Comparison of ENCODE assay signal across 21 cellular contexts in the genomic region with DNA sequence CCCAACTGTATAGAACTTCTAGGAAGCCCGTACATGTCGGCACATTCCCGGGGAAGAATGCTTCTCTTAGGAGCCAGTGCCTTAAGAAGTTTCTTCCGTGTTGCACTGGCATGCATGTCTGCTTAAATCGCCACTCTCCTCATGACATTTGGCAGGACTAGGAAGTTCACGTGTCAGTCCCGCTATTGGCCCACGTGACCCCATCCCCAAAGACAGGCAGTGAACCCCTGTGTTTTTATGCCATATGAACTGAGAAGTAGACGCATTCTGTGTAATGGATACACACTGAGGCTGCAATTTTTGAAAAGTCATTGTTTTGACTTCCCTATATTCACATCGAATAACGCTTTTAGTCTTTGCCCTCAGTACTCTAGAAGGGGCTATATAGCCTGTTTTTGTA.
"Had no signal": no experiment of that assay in that cellular context is flagged by ENCODE, and none has a peak within 500 bp of the region (broad histone marks: within the 10 kb centered on the region; RNA-seq: fewer than 3 reads in every experiment).

No MANE protein-coding gene starts in this region.

- H3K36me3 ChIP-seq: ascending aorta, esophagus squamous epithelium, gastrocnemius medialis, ovary, prostate gland, stomach, suprapubic skin, transverse colon, uterus had no signal

- ATAC-seq: activated CD8-positive, alpha-beta T cell treated with anti-CD3 and anti-CD28 coated beads, Interleukin-2, amount 10 ng/mL, durations not matched to agents 7 days and 5 days; effector memory CD8-positive, alpha-beta T cell; gastrocnemius medialis; naive thymus-derived CD8-positive, alpha-beta T cell had no signal

- H3K27ac ChIP-seq: ascending aorta, esophagus squamous epithelium, gastrocnemius medialis, ovary, stomach, suprapubic skin, transverse colon, uterus had no signal

- H3K27ac Mint-ChIP-seq: activated CD4-positive, alpha-beta T cell treated with anti-CD3 and anti-CD28 coated beads, Interleukin-2, amount 10 ng/mL, durations not matched to agents 7 days and 5 days; activated CD8-positive, alpha-beta T cell treated with anti-CD3 and anti-CD28 coated beads, Interleukin-2, amount 10 ng/mL, durations not matched to agents 7 days and 5 days; activated naive CD4-positive, alpha-beta T cell treated with anti-CD3 and anti-CD28 coated beads, Interleukin-2, amount 50 U/mL, for 24 hours; effector memory CD8-positive, alpha-beta T cell; naive thymus-derived CD8-positive, alpha-beta T cell had no signal

- DNase-seq: activated CD4-positive, alpha-beta T cell treated with anti-CD3 and anti-CD28 coated beads, Interleukin-2, amount 10 ng/mL, durations not matched to agents 7 days and 5 days; activated CD4-positive, CD25-positive, alpha-beta regulatory T cell treated with anti-CD3 and anti-CD28 coated beads, Interleukin-2, amount 50 U/mL, for 72 hours; activated CD8-positive, alpha-beta T cell treated with anti-CD3 and anti-CD28 coated beads, Interleukin-2, amount 10 ng/mL, durations not matched to agents 7 days and 5 days; activated gamma-delta T cell treated with Interleukin-2 at 50 U/mL for 16 hours; activated T-cell treated with anti-CD3 and anti-CD28 coated beads, Interleukin-2, amount 50 U/mL, for 1 hour; central memory CD4-positive, alpha-beta T cell; effector memory CD8-positive, alpha-beta T cell; esophagus squamous epithelium; gastrocnemius medialis; hypothalamus; mesendoderm; naive thymus-derived CD8-positive, alpha-beta T cell; ovary; stimulated activated CD4-positive, alpha-beta T cell treated with anti-CD3 and anti-CD28 coated beads, Interleukin-12 subunit alpha, Interleukin-12 subunit beta, amount 100 ng/mL, for 4 hours; stomach; transverse colon; uterus had no signal

- H3K4me1 ChIP-seq: prostate gland, suprapubic skin had no signal

- H3K4me3 Mint-ChIP-seq: activated CD4-positive, alpha-beta T cell treated with anti-CD3 and anti-CD28 coated beads, Interleukin-2, amount 10 ng/mL, durations not matched to agents 7 days and 5 days; activated CD8-positive, alpha-beta T cell treated with anti-CD3 and anti-CD28 coated beads, Interleukin-2, amount 10 ng/mL, durations not matched to agents 7 days and 5 days; activated naive CD4-positive, alpha-beta T cell treated with anti-CD3 and anti-CD28 coated beads, Interleukin-2, amount 50 U/mL, for 24 hours; effector memory CD8-positive, alpha-beta T cell; naive thymus-derived CD8-positive, alpha-beta T cell had no signal

- H3K9me3 Mint-ChIP-seq: activated naive CD4-positive, alpha-beta T cell treated with anti-CD3 and anti-CD28 coated beads, Interleukin-2, amount 50 U/mL, for 24 hours; effector memory CD8-positive, alpha-beta T cell had no signal

- H3K36me3 Mint-ChIP-seq: naive thymus-derived CD8-positive, alpha-beta T cell had no signal

- H3K27me3 ChIP-seq: ascending aorta, esophagus squamous epithelium, gastrocnemius medialis, ovary, stomach, suprapubic skin, transverse colon, uterus had no signal

- H3K9me3 ChIP-seq: ascending aorta, esophagus squamous epithelium, gastrocnemius medialis, ovary, prostate gland, stomach, suprapubic skin, transverse colon, uterus had no signal

- H3K4me3 ChIP-seq: esophagus squamous epithelium, gastrocnemius medialis, ovary, prostate gland, stomach, suprapubic skin, transverse colon, uterus had no signal

- H3K27me3 Mint-ChIP-seq: activated CD4-positive, alpha-beta T cell treated with anti-CD3 and anti-CD28 coated beads, Interleukin-2, amount 10 ng/mL, durations not matched to agents 7 days and 5 days; activated naive CD4-positive, alpha-beta T cell treated with anti-CD3 and anti-CD28 coated beads, Interleukin-2, amount 50 U/mL, for 24 hours; effector memory CD8-positive, alpha-beta T cell; naive thymus-derived CD8-positive, alpha-beta T cell had no signal
